In the genomic region with DNA sequence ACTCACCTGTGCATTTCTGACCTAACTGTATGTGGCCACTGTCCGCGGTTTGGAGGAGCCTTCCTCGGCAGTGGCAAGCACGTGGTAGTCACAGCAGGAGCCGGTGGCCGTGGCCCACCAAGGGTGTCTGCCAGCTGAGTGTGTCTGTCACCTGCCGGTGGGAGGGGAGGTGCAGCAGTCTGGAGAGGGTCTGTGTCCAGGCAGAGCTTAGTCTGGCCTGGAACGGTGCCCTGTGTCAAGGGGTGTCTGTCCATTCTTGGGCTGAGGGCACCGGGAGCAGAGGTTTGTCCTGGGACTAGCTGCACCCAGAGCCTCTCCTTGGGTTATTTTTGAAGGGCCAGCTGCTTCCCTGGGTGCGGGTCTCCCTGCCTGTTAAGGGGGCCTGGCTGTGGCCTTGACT, we compare ENCODE assay signal across 10 cellular contexts. TPM values are rescaled to one million over a fixed set of nuclear protein-coding genes. Genes with fewer than 3 reads are reported as not detected.
DNase-seq lines count a peak whose midpoint lies in the region; ATAC-seq lines count a peak whose summit lies in the region.
"Had no signal": no experiment of that assay in that cellular context is flagged by ENCODE, and none has a peak within 500 bp of the region (broad histone marks: within the 10 kb centered on the region; RNA-seq: fewer than 3 reads in every experiment).

No MANE protein-coding gene starts in this region.

- H3K4me2 ChIP-seq in mesenchymal stem cell (ENCODE audit: low read length, poor library complexity, severe bottlenecking): no peak overlapping the region

- no peak overlapping the region for H2AFZ ChIP-seq in mesenchymal stem cell (ENCODE audit: low read depth, low read length)

- peaks cover 35% of the 10 kb centered on the region for H3K79me1 ChIP-seq in mesenchymal stem cell (replicated peaks; ENCODE audit: low read length, poor library complexity, severe bottlenecking)

- peak; percentile 14 for DNase-seq in activated CD8-positive, alpha-beta memory T cell treated with anti-CD3 and anti-CD28 coated beads, Interleukin-2, amount 50 U/mL, for 4 hours
- no peak for DNase-seq in activated CD8-positive, alpha-beta memory T cell treated with anti-CD3 and anti-CD28 coated beads for 24 hours
- DNase-seq in mesenchymal stem cell: no peak
- DNase-seq in NCI-H2171 treated with DMSO at 0.1 percent for 48 hours (lab: John Stamatoyannopoulos, UW): no peak
- DNase-seq in AML-193 (lab: John Stamatoyannopoulos, UW): no peak
- DNase-seq: ACHN, NCI-H526 treated with DMSO at 0.1 percent for 48 hours had no signal

- peak overlapping the region in 1 of 2 experiments; percentile 26 for H3K4me3 ChIP-seq in mesenchymal stem cell (ENCODE audit: insufficient read depth in 1 of 2, low read depth in 1 of 2, low read length in 2 of 2)
- H3K4me3 ChIP-seq in thymus (ENCODE audit: low read length): no peak overlapping the region

- no peak overlapping the region for H2BK12ac ChIP-seq in mesenchymal stem cell (ENCODE audit: low read length in 2 of 2)

- peak overlapping the region; percentile 88 for H3K9ac ChIP-seq in mesenchymal stem cell (ENCODE audit: low read length)

- peaks cover 81% of the 10 kb centered on the region for H3K4me1 ChIP-seq in mesenchymal stem cell (ENCODE audit: control insufficient read depth, insufficient read depth, low read depth, low read length)
- peaks cover 62% of the 10 kb centered on the region for H3K4me1 ChIP-seq in thymus (ENCODE audit: control insufficient read depth, insufficient read depth, low read length)

- no peak overlapping the region for H3K4ac ChIP-seq in mesenchymal stem cell (ENCODE audit: low read depth in 1 of 2, low read length in 2 of 2)

- H3K27me3 ChIP-seq in mesenchymal stem cell (ENCODE audit: control insufficient read depth in 1 of 2, insufficient read depth in 1 of 2, low read length in 2 of 2) (no peaks in the 10 kb centered on the region), thymus (ENCODE audit: control insufficient read depth, insufficient read depth) (no peaks in the 10 kb centered on the region)

- peak overlapping the region; percentile 85 for H2AK5ac ChIP-seq in mesenchymal stem cell (ENCODE audit: low read length, severe bottlenecking)

- no peak overlapping the region for H2BK5ac ChIP-seq in mesenchymal stem cell (ENCODE audit: low read depth, low read length, poor library complexity, severe bottlenecking)

- WGBS in mesenchymal stem cell: 98% methylated on average over 9 of the region's 10 CpGs
- WGBS in thymus: 88% methylated on average over 10 of the region's 10 CpGs

- no peaks in the 10 kb centered on the region for H3K9me3 ChIP-seq in mesenchymal stem cell (ENCODE audit: control insufficient read depth, low read length)
- no peaks in the 10 kb centered on the region for H3K9me3 ChIP-seq in thymus (ENCODE audit: control insufficient read depth)

- H2BK15ac ChIP-seq in mesenchymal stem cell (ENCODE audit: low read depth, poor library complexity, severe bottlenecking): no peak overlapping the region

- no peak overlapping the region for H4K8ac ChIP-seq in mesenchymal stem cell (ENCODE audit: low read length)

- no peak overlapping the region for H2BK120ac ChIP-seq in mesenchymal stem cell (ENCODE audit: low read depth, low read length)

- no peak overlapping the region for H3K18ac ChIP-seq in mesenchymal stem cell (ENCODE audit: low read depth in 1 of 2, low read length in 2 of 2)

- H3K27ac ChIP-seq in angular gyrus (ENCODE audit: low read depth, low read length) (peak overlapping the region; percentile 38), mesenchymal stem cell (ENCODE audit: low read length, poor library complexity, severe bottlenecking) (peak overlapping the region; percentile 30), thymus (ENCODE audit: low read depth) (peak overlapping the region; percentile 8)

- ATAC-seq in HG03469 (IDR thresholded peaks at IDR 0.05; ENCODE audit: unreplicated experiment): no peak

- H3K23ac ChIP-seq in mesenchymal stem cell (ENCODE audit: low read length in 2 of 2): no peak overlapping the region

- peaks cover 33 to 82% of the 10 kb centered on the region in 2 experiments for H3K36me3 ChIP-seq in mesenchymal stem cell (ENCODE audit: control insufficient read depth in 1 of 2, insufficient read depth in 2 of 2, low read depth in 1 of 2, low read length in 2 of 2)
- peaks cover 68% of the 10 kb centered on the region for H3K36me3 ChIP-seq in thymus (ENCODE audit: control insufficient read depth, insufficient read depth)

- no peak overlapping the region for H4K91ac ChIP-seq in mesenchymal stem cell (ENCODE audit: low read length)

- no peak overlapping the region for H3K14ac ChIP-seq in mesenchymal stem cell (ENCODE audit: low read length in 2 of 2)

RNA-seq across cellular contexts. Expression of a gene that starts 5.0 kb away (rescaled TPM):
- polyA plus RNA-seq in mesenchymal stem cell (2013, experiment 1 of 2): 4.6 TPM
- polyA plus RNA-seq in mesenchymal stem cell (2013, experiment 2 of 2): 4.8 TPM
- 84.6 TPM for polyA plus RNA-seq in thymus

RNA-seq across cellular contexts. Expression of a gene that starts 45.2 kb away (rescaled TPM):
- 14.2 TPM for polyA plus RNA-seq in mesenchymal stem cell (2013, experiment 1 of 2)
- 14.2 TPM for polyA plus RNA-seq in mesenchymal stem cell (2013, experiment 2 of 2)
- 22.3 TPM for polyA plus RNA-seq in thymus
